12 cellular contexts compared by ENCODE assay signal in genomic region chr1:236465231-236465958, GRCh38.
DNase-seq lines count a peak whose midpoint lies in the region; ATAC-seq and TF ChIP-seq lines count a peak whose summit lies in the region.
"Had no signal": no experiment of that assay in that cellular context is flagged by ENCODE, and none has a peak within 500 bp of the region (broad histone marks: within the 10 kb centered on the region; RNA-seq: fewer than 3 reads in every experiment).

No MANE protein-coding gene starts in this region.

- no peak for TF ChIP-seq POLR2A in erythroblast (IDR thresholded peaks at IDR 0.05; ENCODE audit: low read length)

- no peak overlapping the region for H3K27ac Mint-ChIP-seq in memory B cell

- no peaks in the 10 kb centered on the region for H3K9me3 Mint-ChIP-seq in memory B cell
- H3K9me3 Mint-ChIP-seq: T-helper 1 cell treated with Interleukin-12 subunit alpha and Interleukin-12 subunit beta and Interleukin-4 antibody, amounts not matched to agents 30 μg/mL and 1 μg/mL, for 36 hours had no signal

- peak overlapping the region; percentile 19 for H3K4me3 Mint-ChIP-seq in memory B cell
- H3K4me3 Mint-ChIP-seq: T-helper 1 cell treated with Interleukin-12 subunit alpha and Interleukin-12 subunit beta and Interleukin-4 antibody, amounts not matched to agents 30 μg/mL and 1 μg/mL, for 36 hours had no signal

- peaks cover 1% of the 10 kb centered on the region for H3K36me3 Mint-ChIP-seq in memory B cell

- DNase-seq in memory B cell (ENCODE audit: low spot score in 2 of 2), result no peak
- no peak for DNase-seq in DMS114 treated with DMSO at 0.1 percent for 48 hours (lab: John Stamatoyannopoulos, UW; ENCODE audit: unreplicated experiment)
- no peak for DNase-seq in stimulated activated CD4-positive, alpha-beta T cell treated with anti-CD3 and anti-CD28 coated beads, Interleukin-4, amount 100 ng/mL, for 24 hours
- DNase-seq in activated CD8-positive, alpha-beta memory T cell treated with anti-CD3 and anti-CD28 coated beads, Interleukin-2, amount 50 U/mL, for 4 hours, result no peak
- no peak for DNase-seq in erythroblast (lab: John Stamatoyannopoulos, UW)
- DNase-seq: activated T-cell treated with anti-CD3 and anti-CD28 coated beads for 4 hours, NCI-H446 had no signal

- H3K27me3 Mint-ChIP-seq in memory B cell, result peaks cover 33% of the 10 kb centered on the region

- ATAC-seq in GM18909 (IDR thresholded peaks at IDR 0.05; ENCODE audit: poor library complexity, unreplicated experiment) (peak; percentile 47), GM21723 (IDR thresholded peaks at IDR 0.05; ENCODE audit: unreplicated experiment) (peak; percentile 30), HG03354 (IDR thresholded peaks at IDR 0.05; ENCODE audit: poor library complexity, severe bottlenecking, unreplicated experiment) (peak; percentile 49), memory B cell (ENCODE audit: low read depth) (peak; percentile 30)
- ATAC-seq: K562 had no signal

- H3K4me1 Mint-ChIP-seq in memory B cell, result peaks cover 20% of the 10 kb centered on the region
